Comparison of ENCODE assay signal across 21 cellular contexts in the genomic region with DNA sequence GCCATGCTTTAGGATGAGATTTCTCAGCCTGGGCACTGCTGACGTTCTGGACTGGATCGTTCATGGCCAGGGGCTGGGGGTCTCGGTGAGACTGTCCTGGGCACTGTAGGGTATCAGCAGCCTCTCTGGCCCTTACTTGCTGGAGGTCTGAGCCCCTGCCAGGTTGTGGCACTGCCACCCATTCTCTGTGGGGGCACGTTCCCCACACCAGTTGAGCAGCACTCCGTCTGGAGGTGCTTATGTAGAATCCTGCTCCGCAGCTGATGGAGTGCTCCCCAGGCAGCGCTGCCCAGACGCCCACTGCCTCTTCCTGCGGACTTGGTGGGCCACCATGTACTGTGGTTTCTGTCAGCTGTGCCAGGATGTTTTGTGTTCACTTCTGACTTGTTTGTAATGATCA. TPM values are rescaled to one million over a fixed set of nuclear protein-coding genes. Genes with fewer than 3 reads are reported as not detected.
"Had no signal": no experiment of that assay in that cellular context is flagged by ENCODE, and none has a peak within 500 bp of the region (broad histone marks: within the 10 kb centered on the region; RNA-seq: fewer than 3 reads in every experiment).

No MANE protein-coding gene starts in this region.

- DNase-seq: activated CD4-positive, alpha-beta T cell treated with anti-CD3 and anti-CD28 coated beads for 1 hour; activated CD4-positive, alpha-beta T cell treated with anti-CD3 and anti-CD28 coated beads, Interleukin-2, amount 50 U/mL, for 4 hours; activated effector memory CD4-positive, alpha-beta T cell treated with anti-CD3 and anti-CD28 coated beads, Interleukin-2, amount 50 U/mL, for 16 hours; activated naive CD4-positive, alpha-beta T cell treated with anti-CD3 and anti-CD28 coated beads, Interleukin-2, amount 50 U/mL, for 16 hours; activated T-cell treated with anti-CD3 and anti-CD28 coated beads, Interleukin-2, amount 50 U/mL, for 72 hours; effector memory CD8-positive, alpha-beta T cell; foreskin fibroblast; kidney; mesenchymal stem cell; naive thymus-derived CD8-positive, alpha-beta T cell; pancreas; stimulated activated CD4-positive, alpha-beta T cell treated with anti-CD3 and anti-CD28 coated beads, Interleukin-2, amount 100 ng/mL, for 24 hours; stimulated activated naive CD4-positive, alpha-beta T cell treated with Interleukin-2 at 50 U/mL for 16 hours; T-helper 2 cell; tibial artery; WERI-Rb-1 had no signal

- H3K27me3 ChIP-seq: pancreas, tibial artery had no signal

- ATAC-seq: activated T-cell treated with anti-CD3 and anti-CD28 coated beads, Interleukin-2, amount 50 U/mL, for 72 hours; effector memory CD8-positive, alpha-beta T cell; naive thymus-derived CD8-positive, alpha-beta T cell; pancreas had no signal

- H3K27ac ChIP-seq: pancreas, WERI-Rb-1 had no signal

- H3K4me3 ChIP-seq: pancreas, tibial artery had no signal

- H3K9me3 ChIP-seq: pancreas, tibial artery had no signal

- FAIRE-seq: kidney, pancreas had no signal

RNA-seq across cellular contexts. Expression of a gene that starts 41.2 kb away (rescaled TPM):
- total RNA-seq: activated CD8-positive, alpha-beta memory T cell treated with anti-CD3 and anti-CD28 coated beads for 36 hours; kidney; SK-MEL-5; subcutaneous adipose tissue; urinary bladder had no signal
- polyA plus RNA-seq: liver; naive thymus-derived CD8-positive, alpha-beta T cell had no signal
